13 cellular contexts compared by ENCODE assay signal in genomic region chr9:115590016-115590415, GRCh38.
DNase-seq lines count a peak whose midpoint lies in the region; ATAC-seq, FAIRE-seq and TF ChIP-seq lines count a peak whose summit lies in the region.
"Had no signal": no experiment of that assay in that cellular context is flagged by ENCODE, and none has a peak within 500 bp of the region (broad histone marks: within the 10 kb centered on the region; RNA-seq: fewer than 3 reads in every experiment).

No MANE protein-coding gene starts in this region.

- POLR2A ChIA-PET in Caco-2 (lab: Charles Lee), result no interaction called here

- H3K4me3 Mint-ChIP-seq in Caco-2 (ENCODE audit: unreplicated experiment), result no peak overlapping the region

- DNase-seq in AG08395 (ENCODE audit: low spot score) (peak; percentile 88), LHCN-M2 (ENCODE audit: low read depth) (peak; percentile 95), bronchial epithelial cell (ENCODE audit: low read depth) (peak; percentile 95), lung (ENCODE audit: low spot score) (peak; percentile 45), Caco-2 (no peak), NCI-H446 (lab: John Stamatoyannopoulos, UW) (no peak)
- no peak for DNase-seq in activated CD4-positive, alpha-beta T cell treated with anti-CD3 and anti-CD28 coated beads for 4 hours
- DNase-seq: colonic mucosa, COR-L47, WERI-Rb-1 had no signal

- H3K9me3 Mint-ChIP-seq in Caco-2 (ENCODE audit: unreplicated experiment), result no peaks in the 10 kb centered on the region

- no peak for ATAC-seq in lung (ENCODE audit: insufficient read depth, low FRiP score)
- no peak for ATAC-seq in GM21367 (IDR thresholded peaks at IDR 0.05; ENCODE audit: unreplicated experiment)

- no peak for FAIRE-seq in bronchial epithelial cell (lab: Jason Lieb, UNC)

- no peaks in the 10 kb centered on the region for H3K36me3 Mint-ChIP-seq in Caco-2 (ENCODE audit: insufficient read depth, unreplicated experiment)

- no peak for TF ChIP-seq CTCF in bronchial epithelial cell (IDR thresholded peaks at IDR 0.05; ENCODE audit: insufficient read depth, low read length, severe bottlenecking)
- TF ChIP-seq CTCF in lung (IDR thresholded peaks at IDR 0.05; ENCODE audit: control extremely low read depth, extremely low read depth), result no peak
- TF ChIP-seq CTCF in Caco-2 (IDR thresholded peaks at IDR 0.05; ENCODE audit: insufficient read depth in 1 of 2, low read depth in 1 of 2, low read length in 1 of 2, severe bottlenecking in 1 of 2, unreplicated experiment in 1 of 2), result no peak

- H3K27ac ChIP-seq in lung (ENCODE audit: low read depth in 1 of 2, low read length in 1 of 2), result no peak overlapping the region
- H3K27ac ChIP-seq: colonic mucosa, neutrophil, uterus, WERI-Rb-1 had no signal

- H3K4me1 ChIP-seq in lung (ENCODE audit: control insufficient read depth in 2 of 2, insufficient read depth in 2 of 2, low read length in 2 of 2), result no peaks in the 10 kb centered on the region
- 0 out of 2 replicates have a peak, but pooled peaks cover 3% of the 10 kb centered on the region for H3K4me1 ChIP-seq in Caco-2
- H3K4me1 ChIP-seq: colonic mucosa, uterus had no signal

- H3K27me3 ChIP-seq in bronchial epithelial cell (ENCODE audit: control insufficient read depth, insufficient read depth, low read length) (no peaks in the 10 kb centered on the region), lung (ENCODE audit: control insufficient read depth, insufficient read depth) (no peaks in the 10 kb centered on the region), Caco-2 (replicated peaks; ENCODE audit: control insufficient read depth, insufficient read depth, low read length) (no peaks in the 10 kb centered on the region)
- H3K27me3 ChIP-seq: colonic mucosa, uterus had no signal

- H3K27ac Mint-ChIP-seq in Caco-2 (ENCODE audit: unreplicated experiment), result no peak overlapping the region

- BruUV-seq in Caco-2 (replicated peaks; lab: Mats Ljungman, UMichigan), result no TSS peak

- intact Hi-C loops in Caco-2 (cut with micrococcal nuclease; ENCODE audit: unreplicated experiment), result loop anchor here (5.0 to 10.0 kb wide), 2 partner anchors 562 to 1275 kb away; partner anchors contain the start of gene PAPPA

- H3K27me3 Mint-ChIP-seq in Caco-2 (ENCODE audit: insufficient read depth, unreplicated experiment), result peaks cover 2% of the 10 kb centered on the region

- no peaks in the 10 kb centered on the region for H3K36me3 ChIP-seq in bronchial epithelial cell (ENCODE audit: control insufficient read depth, insufficient read depth, low read length)
- no peaks in the 10 kb centered on the region for H3K36me3 ChIP-seq in lung (ENCODE audit: control insufficient read depth in 2 of 2, insufficient read depth in 2 of 2, low read length in 2 of 2)
- no peaks in the 10 kb centered on the region for H3K36me3 ChIP-seq in Caco-2 (ENCODE audit: control insufficient read depth, insufficient read depth, low read length)
- H3K36me3 ChIP-seq: colonic mucosa, neutrophil, uterus, WERI-Rb-1 had no signal

- H3K9me3 ChIP-seq in lung (ENCODE audit: control insufficient read depth in 2 of 2, insufficient read depth in 1 of 2, low read length in 1 of 2), result no peaks in the 10 kb centered on the region
- no peaks in the 10 kb centered on the region for H3K9me3 ChIP-seq in Caco-2
- H3K9me3 ChIP-seq: colonic mucosa, neutrophil, uterus had no signal

- CTCF ChIA-PET in Caco-2 (lab: Charles Lee), result interaction anchor here (0.6 kb wide), 1 partner anchor 37 kb away, joined by 3 read pairs; no protein-coding TSS in a partner anchor

- no peak overlapping the region for H3K4me3 ChIP-seq in bronchial epithelial cell (ENCODE audit: low read depth, low read length)
- no peak overlapping the region for H3K4me3 ChIP-seq in lung
- no peak overlapping the region for H3K4me3 ChIP-seq in Caco-2 (ENCODE audit: low read depth, low read length)
- H3K4me3 ChIP-seq: colonic mucosa, uterus had no signal

- H3K4me1 Mint-ChIP-seq in Caco-2 (ENCODE audit: low read depth, unreplicated experiment), result peaks cover 8% of the 10 kb centered on the region

Comparison
In these comparisons a context has a peak if more than half of its experiments do, and no peak if none do; other contexts are left out.
1. DNase-seq: peak in AG08395 (single experiment), LHCN-M2 (single experiment), bronchial epithelial cell (single experiment) and lung (single experiment); none in Caco-2 (0 of 2), NCI-H446 (0 of 2) and activated CD4-positive, alpha-beta T cell treated with anti-CD3 and anti-CD28 coated beads for 4 hours (0 of 2).